ENCODE assay signal across 8 cellular contexts in genomic region chr4:56424697-56425514, GRCh38. TPM values are rescaled to one million over a fixed set of nuclear protein-coding genes. Genes with fewer than 3 reads are reported as not detected.
DNase-seq lines count a peak whose midpoint lies in the region; ATAC-seq, FAIRE-seq and TF ChIP-seq lines count a peak whose summit lies in the region.

No MANE protein-coding gene starts in this region.

- H3K27me3 Mint-ChIP-seq in T-cell: no peaks in the 10 kb centered on the region

- H3F3A ChIP-seq in neural cell (ENCODE audit: insufficient read depth, low read length, poor library complexity, severe bottlenecking): no peaks in the 10 kb centered on the region

- H3K36me3 ChIP-seq in neural cell (ENCODE audit: insufficient read depth, low read length): no peaks in the 10 kb centered on the region

- CTCF ChIA-PET in T-cell (lab: Charles Lee): interaction anchor here (0.5 to 4.5 kb wide), 20 partner anchors 9 to 417 kb away, joined by 3 to 74 read pairs (median 4); partner anchors contain the start of genes PAICS (in 2 of the 2) and PPAT (in 2 of the 2)

- no peak overlapping the region for H3K27ac ChIP-seq in neural cell (ENCODE audit: low read length)

- POLR2A ChIA-PET in T-cell (lab: Charles Lee): interaction anchor here in 1 of 2 donors (0.6 to 1.4 kb wide), 2 partner anchors 12 to 45 kb away, joined by 6 to 9 read pairs; no protein-coding TSS in a partner anchor

- H3K9ac ChIP-seq in neural cell (ENCODE audit: low read length): no peak overlapping the region

- peaks cover 6% of the 10 kb centered on the region for H3K36me3 Mint-ChIP-seq in T-cell

- FAIRE-seq in GM12892 (lab: Jason Lieb, UNC): peak; percentile 77

- H2AFZ ChIP-seq in neural cell (ENCODE audit: low read depth, low read length): no peak overlapping the region

- H3K79me2 ChIP-seq in neural cell (replicated peaks; ENCODE audit: insufficient read depth, low read length): peaks cover 44% of the 10 kb centered on the region

- H3K4me2 ChIP-seq in neural cell (ENCODE audit: low read length): no peak overlapping the region

- no peaks in the 10 kb centered on the region for H3K9me3 ChIP-seq in neural cell (ENCODE audit: low read length)

- TF ChIP-seq EP300 in neural cell (conservative IDR thresholded peaks at IDR 0.05; ENCODE audit: poor library complexity, severe bottlenecking): no peak

- no peaks in the 10 kb centered on the region for H3K9me3 Mint-ChIP-seq in T-cell

- peaks cover 3 to 14% (median 3%) of the 10 kb centered on the region in 3 donors for H3K4me1 Mint-ChIP-seq in T-cell

- no peaks in the 10 kb centered on the region for H3K27me3 ChIP-seq in neural cell (ENCODE audit: insufficient read depth, low read depth, low read length)

- no peaks in the 10 kb centered on the region for H4K20me1 ChIP-seq in neural cell (ENCODE audit: insufficient read depth)

- ATAC-seq in T-cell (replicated peaks in 1 of 4) (peak in 2 of 4 experiments; percentile 29 to 43), HG03469 (IDR thresholded peaks at IDR 0.05; ENCODE audit: unreplicated experiment) (no peak), HG03135 (IDR thresholded peaks at IDR 0.05; ENCODE audit: unreplicated experiment) (no peak)

- H3K4me3 ChIP-seq in epithelial cell of proximal tubule (ENCODE audit: low read depth, low read length) (no peak overlapping the region), neural cell (ENCODE audit: low read length) (no peak overlapping the region)

- no peak overlapping the region for H3K27ac Mint-ChIP-seq in T-cell

- H3K4me3 Mint-ChIP-seq in T-cell: no peak overlapping the region

- peak; percentile 65 for TF ChIP-seq CTCF in AG09319 (IDR thresholded peaks at IDR 0.05; ENCODE audit: low read depth, low read length)
- TF ChIP-seq CTCF in epithelial cell of proximal tubule (conservative IDR thresholded peaks at IDR 0.05; ENCODE audit: low read depth, low read length): peak; percentile 73
- TF ChIP-seq CTCF in neural cell (IDR thresholded peaks at IDR 0.05; ENCODE audit: poor library complexity, severe bottlenecking): peak; percentile 51

- H3K9me2 ChIP-seq in neural cell (ENCODE audit: insufficient read depth, low read length): no peaks in the 10 kb centered on the region

- TF ChIP-seq POLR2A in GM12892 (IDR thresholded peaks at IDR 0.05; ENCODE audit: low read depth, low read length): no peak

- TF ChIP-seq RAD21 in neural cell (conservative IDR thresholded peaks at IDR 0.05): peak; percentile 41

- DNase-seq in AG09319 (ENCODE audit: extremely low read depth, low read depth): no peak
- DNase-seq in GM12892 (ENCODE audit: insufficient read length): no peak
- peak in 23 of 34 experiments; percentile 4 to 59 (median 33) for DNase-seq in T-cell
- DNase-seq in epithelial cell of proximal tubule (ENCODE audit: low read depth): no peak
- no peak for DNase-seq in DMS114 treated with DMSO at 0.1 percent for 48 hours (lab: John Stamatoyannopoulos, UW; ENCODE audit: unreplicated experiment)

TF ChIP-seq in neural cell, 6 proteins besides CTCF, POLR2A, EP300 and RAD21:
- TF ChIP-seq SMC3 (conservative IDR thresholded peaks at IDR 0.05; ENCODE audit: poor library complexity): peak; percentile 61
- no peak for TF ChIP-seq EZH2 (IDR thresholded peaks at IDR 0.05; ENCODE audit: borderline replicate concordance, insufficient read depth, low read length, poor library complexity, severe bottlenecking)
- TF ChIP-seq, protein P1, sequence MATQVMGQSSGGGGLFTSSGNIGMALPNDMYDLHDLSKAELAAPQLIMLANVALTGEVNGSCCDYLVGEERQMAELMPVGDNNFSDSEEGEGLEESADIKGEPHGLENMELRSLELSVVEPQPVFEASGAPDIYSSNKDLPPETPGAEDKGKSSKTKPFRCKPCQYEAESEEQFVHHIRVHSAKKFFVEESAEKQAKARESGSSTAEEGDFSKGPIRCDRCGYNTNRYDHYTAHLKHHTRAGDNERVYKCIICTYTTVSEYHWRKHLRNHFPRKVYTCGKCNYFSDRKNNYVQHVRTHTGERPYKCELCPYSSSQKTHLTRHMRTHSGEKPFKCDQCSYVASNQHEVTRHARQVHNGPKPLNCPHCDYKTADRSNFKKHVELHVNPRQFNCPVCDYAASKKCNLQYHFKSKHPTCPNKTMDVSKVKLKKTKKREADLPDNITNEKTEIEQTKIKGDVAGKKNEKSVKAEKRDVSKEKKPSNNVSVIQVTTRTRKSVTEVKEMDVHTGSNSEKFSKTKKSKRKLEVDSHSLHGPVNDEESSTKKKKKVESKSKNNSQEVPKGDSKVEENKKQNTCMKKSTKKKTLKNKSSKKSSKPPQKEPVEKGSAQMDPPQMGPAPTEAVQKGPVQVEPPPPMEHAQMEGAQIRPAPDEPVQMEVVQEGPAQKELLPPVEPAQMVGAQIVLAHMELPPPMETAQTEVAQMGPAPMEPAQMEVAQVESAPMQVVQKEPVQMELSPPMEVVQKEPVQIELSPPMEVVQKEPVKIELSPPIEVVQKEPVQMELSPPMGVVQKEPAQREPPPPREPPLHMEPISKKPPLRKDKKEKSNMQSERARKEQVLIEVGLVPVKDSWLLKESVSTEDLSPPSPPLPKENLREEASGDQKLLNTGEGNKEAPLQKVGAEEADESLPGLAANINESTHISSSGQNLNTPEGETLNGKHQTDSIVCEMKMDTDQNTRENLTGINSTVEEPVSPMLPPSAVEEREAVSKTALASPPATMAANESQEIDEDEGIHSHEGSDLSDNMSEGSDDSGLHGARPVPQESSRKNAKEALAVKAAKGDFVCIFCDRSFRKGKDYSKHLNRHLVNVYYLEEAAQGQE (IDR thresholded peaks at IDR 0.05; ENCODE audit: borderline replicate concordance): no peak
- TF ChIP-seq TAF1 (IDR thresholded peaks at IDR 0.05; ENCODE audit: low read depth): no peak
- no peak for TF ChIP-seq MXI1 (conservative IDR thresholded peaks at IDR 0.05; ENCODE audit: poor library complexity, severe bottlenecking)
- TF ChIP-seq POLR2AphosphoS5 (IDR thresholded peaks at IDR 0.05): no peak

RNA-seq across cellular contexts. Expression of gene PPAT, which starts 10.5 kb away (rescaled TPM):
- 31.1 TPM for polyA plus RNA-seq in GM12892 (2012; ENCODE audit: missing spikeins)
- total RNA-seq in T-cell (10 to 100 TPM; 10.5 to 15.1 (median 12.5) TPM), epithelial cell of proximal tubule (19.4 and 29.9 TPM in 2 replicates)
- 20.5 and 22.5 TPM in 2 replicates for polyA plus RNA-seq in neural cell
- polyA minus RNA-seq in neural cell: 25.1 and 26.5 TPM in 2 replicates

RNA-seq across cellular contexts. Expression of gene PAICS, which starts 11.2 kb away (rescaled TPM):
- polyA plus RNA-seq in GM12892 (2012; ENCODE audit: missing spikeins): 264 TPM
- total RNA-seq in T-cell (10 to 100 TPM; 22.4 to 38.1 (median 35.8) TPM), epithelial cell of proximal tubule (106 and 159 TPM in 2 replicates)
- polyA plus RNA-seq in neural cell: 18.4 and 24.4 TPM in 2 replicates
- polyA minus RNA-seq in neural cell: 17.0 and 20.8 TPM in 2 replicates

RNA-seq across cellular contexts. Expression of gene AASDH, which starts 37.6 kb away (rescaled TPM):
- 8.2 TPM for polyA plus RNA-seq in GM12892 (2012; ENCODE audit: missing spikeins)
- total RNA-seq in T-cell (10 to 100 TPM; 13.3 to 17.7 (median 16.0) TPM), epithelial cell of proximal tubule (5.7 and 11.0 TPM in 2 replicates)
- polyA plus RNA-seq in neural cell: 21.6 and 21.8 TPM in 2 replicates
- polyA minus RNA-seq in neural cell: 36.8 and 41.2 TPM in 2 replicates

RNA-seq across cellular contexts. Expression of gene SRP72, which starts 42.5 kb away (rescaled TPM):
- 88.2 TPM for polyA plus RNA-seq in GM12892 (2012; ENCODE audit: missing spikeins)
- total RNA-seq in T-cell (100 to 1,000 TPM in 3 of 5 donors, 10 to 100 TPM in 2; 98.0 to 115 (median 107) TPM), epithelial cell of proximal tubule (66.5 and 92.2 TPM in 2 replicates)
- 57.0 and 65.2 TPM in 2 replicates for polyA plus RNA-seq in neural cell
- 98.4 and 135 TPM in 2 replicates for polyA minus RNA-seq in neural cell

Comparison
In these comparisons a context has a peak if more than half of its experiments do, and no peak if none do; other contexts are left out.
1. DNase-seq: peak in T-cell (23 of 34); none in AG09319 (single experiment), GM12892 (single experiment), epithelial cell of proximal tubule (single experiment) and DMS114 treated with DMSO at 0.1 percent for 48 hours (single experiment).
2. Peak in every context shown above with its lines, with median percentiles within 50 percentile points of each other: CTCF ChIP-seq.